ENCODE assay signal across 15 cellular contexts in genomic region chr16:19238386-19238785, GRCh38. TPM values are rescaled to one million over a fixed set of nuclear protein-coding genes. Genes with fewer than 3 reads are reported as not detected.
"Had no signal": no experiment of that assay in that cellular context is flagged by ENCODE, and none has a peak within 500 bp of the region (broad histone marks: within the 10 kb centered on the region; RNA-seq: fewer than 3 reads in every experiment).

No MANE protein-coding gene starts in this region.

- H3K27ac Mint-ChIP-seq: activated CD4-positive, alpha-beta T cell treated with anti-CD3 and anti-CD28 coated beads for 36 hours; activated CD8-positive, alpha-beta T cell treated with anti-CD3 and anti-CD28 coated beads for 36 hours; activated naive CD8-positive, alpha-beta T cell treated with anti-CD3 and anti-CD28 coated beads for 36 hours; neural progenitor cell had no signal

- H3K4me3 Mint-ChIP-seq: activated CD4-positive, alpha-beta T cell treated with anti-CD3 and anti-CD28 coated beads for 36 hours; activated CD8-positive, alpha-beta T cell treated with anti-CD3 and anti-CD28 coated beads for 36 hours; activated naive CD8-positive, alpha-beta T cell treated with anti-CD3 and anti-CD28 coated beads for 36 hours; central memory CD8-positive, alpha-beta T cell; naive B cell; neural progenitor cell had no signal

- H3K4me1 Mint-ChIP-seq: activated CD4-positive, alpha-beta T cell treated with anti-CD3 and anti-CD28 coated beads for 36 hours; activated naive CD8-positive, alpha-beta T cell treated with anti-CD3 and anti-CD28 coated beads for 36 hours; central memory CD8-positive, alpha-beta T cell had no signal

- DNase-seq: activated CD4-positive, alpha-beta T cell treated with anti-CD3 and anti-CD28 coated beads for 36 hours; activated CD8-positive, alpha-beta T cell treated with anti-CD3 and anti-CD28 coated beads for 36 hours; activated gamma-delta T cell treated with Interleukin-2 at 50 U/mL for 16 hours; activated naive CD8-positive, alpha-beta T cell treated with anti-CD3 and anti-CD28 coated beads for 36 hours; activated T-cell treated with anti-CD3 and anti-CD28 coated beads, Interleukin-2, amount 50 U/mL, for 48 hours; body of pancreas; islet precursor cell; mammary epithelial cell; naive B cell; right lobe of liver; stimulated activated naive CD8-positive, alpha-beta T cell treated with anti-CD3 and anti-CD28 coated beads, Interleukin-15, Interleukin-2, amounts not matched to agents 100 U/mL and 50 U/mL, for 24 hours; upper lobe of left lung had no signal

- H3K27me3 Mint-ChIP-seq: activated CD4-positive, alpha-beta T cell treated with anti-CD3 and anti-CD28 coated beads for 36 hours; activated CD8-positive, alpha-beta T cell treated with anti-CD3 and anti-CD28 coated beads for 36 hours; activated naive CD8-positive, alpha-beta T cell treated with anti-CD3 and anti-CD28 coated beads for 36 hours; naive B cell had no signal

RNA-seq across cellular contexts. Expression of gene CLEC19A, which starts 47.1 kb away (rescaled TPM):
- polyA plus RNA-seq: hepatocyte, mammary epithelial cell had no signal
